Comparison of ENCODE assay signal across 26 cellular contexts in genomic region chr10:4845766-4846165, GRCh38. TPM values are rescaled to one million over a fixed set of nuclear protein-coding genes. Genes with fewer than 3 reads are reported as not detected.
"Had no signal": no experiment of that assay in that cellular context is flagged by ENCODE, and none has a peak within 500 bp of the region (broad histone marks: within the 10 kb centered on the region; RNA-seq: fewer than 3 reads in every experiment).

No MANE protein-coding gene starts in this region.

- H3K9me3 ChIP-seq: MG63, Peyer's patch, SJCRH30 had no signal

- H3K27me3 ChIP-seq: MG63, Peyer's patch, SJCRH30 had no signal

- H3K4me3 ChIP-seq: MG63, Peyer's patch, SJCRH30 had no signal

- H3K36me3 ChIP-seq: MG63, Peyer's patch, SJCRH30 had no signal

- DNase-seq: IMR-90, Karpas-422, KG1, MG63, NCI-H1092, NCI-H1105 treated with DMSO at 0.1 percent for 48 hours, NCI-H1417 treated with DMSO at 0.1 percent for 48 hours, NCI-H146, NCI-H1694 treated with DMSO at 0.1 percent for 48 hours, NCI-H1930, NCI-H2081, NCI-H2107, NCI-H2227 treated with DMSO at 0.1 percent for 48 hours, NCI-H446, NCI-H510A, NCI-H524 treated with DMSO at 0.1 percent for 48 hours, NCI-H69, NCI-H774, PC-3, Peyer's patch, SHP77 treated with DMSO at 0.1 percent for 48 hours, SJCRH30 had no signal

- H3K4me1 ChIP-seq: Peyer's patch had no signal

- H3K27ac ChIP-seq: Peyer's patch, SJCRH30 had no signal

- ATAC-seq: HepG2, PC-3, Right ventricle myocardium inferior, SK-N-SH treated with all-trans-retinoic acid at 6 μM for 48 hours had no signal

RNA-seq across cellular contexts. Expression of gene AKR1E2, which starts 19.8 kb away (rescaled TPM):
- total RNA-seq: HepG2, OCI-LY7, SJCRH30 had no signal
- polyA plus RNA-seq: HepG2 had no signal
